Comparison of ENCODE assay signal across 1 cellular context in the genomic region with DNA sequence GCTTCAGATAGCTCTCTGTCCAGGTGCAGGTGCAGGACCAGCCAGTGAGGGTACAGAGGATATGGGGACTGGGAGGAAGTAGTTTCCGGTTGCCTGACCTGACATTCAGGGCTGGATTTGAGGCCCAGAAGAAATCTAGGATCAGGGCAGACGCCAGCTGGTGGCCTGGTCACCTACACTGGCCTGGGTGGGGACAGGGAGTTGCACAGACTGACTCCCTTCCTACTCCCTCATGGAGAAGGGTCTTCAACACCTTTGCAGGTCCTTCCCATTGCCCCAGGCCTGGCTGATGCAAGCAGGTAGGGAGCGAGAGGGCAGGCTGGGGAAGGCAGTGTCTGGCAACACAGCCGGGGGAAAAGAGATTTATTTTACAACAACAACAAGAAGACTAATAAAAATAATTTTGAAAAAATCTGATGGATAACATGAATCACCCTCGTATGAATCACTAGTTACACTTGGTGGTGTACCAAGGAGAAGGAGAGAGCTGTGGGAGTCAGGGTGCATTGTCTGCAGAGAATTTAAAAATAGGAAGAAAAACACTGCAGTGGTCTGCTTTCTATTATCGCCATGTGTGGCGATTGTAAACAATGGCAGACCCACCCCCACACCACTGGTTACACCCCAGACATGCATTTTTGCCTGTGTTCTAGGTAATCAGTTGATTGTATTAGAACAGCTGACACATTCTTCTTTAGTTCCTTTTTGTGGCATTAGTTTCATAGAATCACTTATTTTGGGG.
A peak's percentile ranks its signal among the peaks of the same experiment; 100 is the strongest.
TF ChIP-seq lines count a peak whose summit lies in the region.

No MANE protein-coding gene starts in this region.

TF ChIP-seq in K562, 482 proteins besides CTCF, POLR2A, EP300 and RAD21 (continued from another document):
- TF ChIP-seq CHD4 (IDR thresholded peaks at IDR 0.05; ENCODE audit: insufficient read depth, insufficient replicate concordance, low read depth, low read length, poor library complexity, severe bottlenecking) = no peak
- TF ChIP-seq, protein P1, sequence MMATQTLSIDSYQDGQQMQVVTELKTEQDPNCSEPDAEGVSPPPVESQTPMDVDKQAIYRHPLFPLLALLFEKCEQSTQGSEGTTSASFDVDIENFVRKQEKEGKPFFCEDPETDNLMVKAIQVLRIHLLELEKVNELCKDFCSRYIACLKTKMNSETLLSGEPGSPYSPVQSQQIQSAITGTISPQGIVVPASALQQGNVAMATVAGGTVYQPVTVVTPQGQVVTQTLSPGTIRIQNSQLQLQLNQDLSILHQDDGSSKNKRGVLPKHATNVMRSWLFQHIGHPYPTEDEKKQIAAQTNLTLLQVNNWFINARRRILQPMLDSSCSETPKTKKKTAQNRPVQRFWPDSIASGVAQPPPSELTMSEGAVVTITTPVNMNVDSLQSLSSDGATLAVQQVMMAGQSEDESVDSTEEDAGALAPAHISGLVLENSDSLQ (IDR thresholded peaks at IDR 0.05) = no peak
- TF ChIP-seq, protein P2, sequence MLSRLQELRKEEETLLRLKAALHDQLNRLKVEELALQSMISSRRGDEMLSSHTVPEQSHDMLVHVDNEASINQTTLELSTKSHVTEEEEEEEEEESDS (CRISPR knock-in tag; IDR thresholded peaks at IDR 0.05) = no peak
- no peak for TF ChIP-seq ZNF561 (CRISPR knock-in tag; conservative IDR thresholded peaks at IDR 0.05)
- no peak for TF ChIP-seq HDAC1 (IDR thresholded peaks at IDR 0.05)
- TF ChIP-seq MEF2D (tag; conservative IDR thresholded peaks at IDR 0.05; ENCODE audit: low read depth) = 0 out of 2 replicates have a peak, but pooled peaks have one; percentile 23
- TF ChIP-seq DPF2 (IDR thresholded peaks at IDR 0.05) = 0 out of 2 replicates have a peak, but pooled peaks have one; percentile 58
- no peak for TF ChIP-seq ZFP30 (CRISPR knock-in tag; IDR thresholded peaks at IDR 0.05; ENCODE audit: borderline replicate concordance)
- TF ChIP-seq, protein P3, sequence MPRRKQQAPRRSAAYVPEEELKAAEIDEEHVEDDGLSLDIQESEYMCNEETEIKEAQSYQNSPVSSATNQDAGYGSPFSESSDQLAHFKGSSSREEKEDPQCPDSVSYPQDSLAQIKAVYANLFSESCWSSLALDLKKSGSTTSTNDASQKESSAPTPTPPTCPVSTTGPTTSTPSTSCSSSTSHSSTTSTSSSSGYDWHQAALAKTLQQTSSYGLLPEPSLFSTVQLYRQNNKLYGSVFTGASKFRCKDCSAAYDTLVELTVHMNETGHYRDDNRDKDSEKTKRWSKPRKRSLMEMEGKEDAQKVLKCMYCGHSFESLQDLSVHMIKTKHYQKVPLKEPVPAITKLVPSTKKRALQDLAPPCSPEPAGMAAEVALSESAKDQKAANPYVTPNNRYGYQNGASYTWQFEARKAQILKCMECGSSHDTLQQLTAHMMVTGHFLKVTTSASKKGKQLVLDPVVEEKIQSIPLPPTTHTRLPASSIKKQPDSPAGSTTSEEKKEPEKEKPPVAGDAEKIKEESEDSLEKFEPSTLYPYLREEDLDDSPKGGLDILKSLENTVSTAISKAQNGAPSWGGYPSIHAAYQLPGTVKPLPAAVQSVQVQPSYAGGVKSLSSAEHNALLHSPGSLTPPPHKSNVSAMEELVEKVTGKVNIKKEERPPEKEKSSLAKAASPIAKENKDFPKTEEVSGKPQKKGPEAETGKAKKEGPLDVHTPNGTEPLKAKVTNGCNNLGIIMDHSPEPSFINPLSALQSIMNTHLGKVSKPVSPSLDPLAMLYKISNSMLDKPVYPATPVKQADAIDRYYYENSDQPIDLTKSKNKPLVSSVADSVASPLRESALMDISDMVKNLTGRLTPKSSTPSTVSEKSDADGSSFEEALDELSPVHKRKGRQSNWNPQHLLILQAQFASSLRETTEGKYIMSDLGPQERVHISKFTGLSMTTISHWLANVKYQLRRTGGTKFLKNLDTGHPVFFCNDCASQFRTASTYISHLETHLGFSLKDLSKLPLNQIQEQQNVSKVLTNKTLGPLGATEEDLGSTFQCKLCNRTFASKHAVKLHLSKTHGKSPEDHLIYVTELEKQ (CRISPR knock-in tag; IDR thresholded peaks at IDR 0.05) = no peak
- TF ChIP-seq HDAC8 (tag; IDR thresholded peaks at IDR 0.05) = no peak
- TF ChIP-seq, protein P4, sequence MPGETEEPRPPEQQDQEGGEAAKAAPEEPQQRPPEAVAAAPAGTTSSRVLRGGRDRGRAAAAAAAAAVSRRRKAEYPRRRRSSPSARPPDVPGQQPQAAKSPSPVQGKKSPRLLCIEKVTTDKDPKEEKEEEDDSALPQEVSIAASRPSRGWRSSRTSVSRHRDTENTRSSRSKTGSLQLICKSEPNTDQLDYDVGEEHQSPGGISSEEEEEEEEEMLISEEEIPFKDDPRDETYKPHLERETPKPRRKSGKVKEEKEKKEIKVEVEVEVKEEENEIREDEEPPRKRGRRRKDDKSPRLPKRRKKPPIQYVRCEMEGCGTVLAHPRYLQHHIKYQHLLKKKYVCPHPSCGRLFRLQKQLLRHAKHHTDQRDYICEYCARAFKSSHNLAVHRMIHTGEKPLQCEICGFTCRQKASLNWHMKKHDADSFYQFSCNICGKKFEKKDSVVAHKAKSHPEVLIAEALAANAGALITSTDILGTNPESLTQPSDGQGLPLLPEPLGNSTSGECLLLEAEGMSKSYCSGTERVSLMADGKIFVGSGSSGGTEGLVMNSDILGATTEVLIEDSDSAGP (CRISPR knock-in tag; IDR thresholded peaks at IDR 0.05) = no peak
- TF ChIP-seq NFIC (IDR thresholded peaks at IDR 0.05) = no peak
- TF ChIP-seq, protein P5, sequence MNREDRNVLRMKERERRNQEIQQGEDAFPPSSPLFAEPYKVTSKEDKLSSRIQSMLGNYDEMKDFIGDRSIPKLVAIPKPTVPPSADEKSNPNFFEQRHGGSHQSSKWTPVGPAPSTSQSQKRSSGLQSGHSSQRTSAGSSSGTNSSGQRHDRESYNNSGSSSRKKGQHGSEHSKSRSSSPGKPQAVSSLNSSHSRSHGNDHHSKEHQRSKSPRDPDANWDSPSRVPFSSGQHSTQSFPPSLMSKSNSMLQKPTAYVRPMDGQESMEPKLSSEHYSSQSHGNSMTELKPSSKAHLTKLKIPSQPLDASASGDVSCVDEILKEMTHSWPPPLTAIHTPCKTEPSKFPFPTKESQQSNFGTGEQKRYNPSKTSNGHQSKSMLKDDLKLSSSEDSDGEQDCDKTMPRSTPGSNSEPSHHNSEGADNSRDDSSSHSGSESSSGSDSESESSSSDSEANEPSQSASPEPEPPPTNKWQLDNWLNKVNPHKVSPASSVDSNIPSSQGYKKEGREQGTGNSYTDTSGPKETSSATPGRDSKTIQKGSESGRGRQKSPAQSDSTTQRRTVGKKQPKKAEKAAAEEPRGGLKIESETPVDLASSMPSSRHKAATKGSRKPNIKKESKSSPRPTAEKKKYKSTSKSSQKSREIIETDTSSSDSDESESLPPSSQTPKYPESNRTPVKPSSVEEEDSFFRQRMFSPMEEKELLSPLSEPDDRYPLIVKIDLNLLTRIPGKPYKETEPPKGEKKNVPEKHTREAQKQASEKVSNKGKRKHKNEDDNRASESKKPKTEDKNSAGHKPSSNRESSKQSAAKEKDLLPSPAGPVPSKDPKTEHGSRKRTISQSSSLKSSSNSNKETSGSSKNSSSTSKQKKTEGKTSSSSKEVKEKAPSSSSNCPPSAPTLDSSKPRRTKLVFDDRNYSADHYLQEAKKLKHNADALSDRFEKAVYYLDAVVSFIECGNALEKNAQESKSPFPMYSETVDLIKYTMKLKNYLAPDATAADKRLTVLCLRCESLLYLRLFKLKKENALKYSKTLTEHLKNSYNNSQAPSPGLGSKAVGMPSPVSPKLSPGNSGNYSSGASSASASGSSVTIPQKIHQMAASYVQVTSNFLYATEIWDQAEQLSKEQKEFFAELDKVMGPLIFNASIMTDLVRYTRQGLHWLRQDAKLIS (CRISPR knock-in tag; IDR thresholded peaks at IDR 0.05) = no peak
- TF ChIP-seq, protein P6, sequence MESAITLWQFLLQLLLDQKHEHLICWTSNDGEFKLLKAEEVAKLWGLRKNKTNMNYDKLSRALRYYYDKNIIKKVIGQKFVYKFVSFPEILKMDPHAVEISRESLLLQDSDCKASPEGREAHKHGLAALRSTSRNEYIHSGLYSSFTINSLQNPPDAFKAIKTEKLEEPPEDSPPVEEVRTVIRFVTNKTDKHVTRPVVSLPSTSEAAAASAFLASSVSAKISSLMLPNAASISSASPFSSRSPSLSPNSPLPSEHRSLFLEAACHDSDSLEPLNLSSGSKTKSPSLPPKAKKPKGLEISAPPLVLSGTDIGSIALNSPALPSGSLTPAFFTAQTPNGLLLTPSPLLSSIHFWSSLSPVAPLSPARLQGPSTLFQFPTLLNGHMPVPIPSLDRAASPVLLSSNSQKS (CRISPR knock-in tag; IDR thresholded peaks at IDR 0.05) = no peak
- TF ChIP-seq SMAD4 (CRISPR knock-in tag; conservative IDR thresholded peaks at IDR 0.05) = no peak
